In genomic region chr9:19481971-19482404, GRCh38 we compare ENCODE assay signal across 22 cellular contexts.
DNase-seq lines count a peak whose midpoint lies in the region; ATAC-seq and TF ChIP-seq lines count a peak whose summit lies in the region.
"Had no signal": no experiment of that assay in that cellular context is flagged by ENCODE, and none has a peak within 500 bp of the region (broad histone marks: within the 10 kb centered on the region; RNA-seq: fewer than 3 reads in every experiment).

No MANE protein-coding gene starts in this region.

- intact Hi-C loops in CD14-positive monocyte (cut with micrococcal nuclease), result no loop called here

- CTCF ChIA-PET in activated CD8-positive, alpha-beta memory T cell treated with anti-CD3 and anti-CD28 coated beads, Interleukin-2, amount 10 ng/mL, durations not matched to agents 7 days and 5 days (lab: Charles Lee), result interaction anchor here (1.1 kb wide), 1 partner anchor 11 kb away, joined by 3 read pairs; no protein-coding TSS in a partner anchor

- H3K27me3 Mint-ChIP-seq in activated CD8-positive, alpha-beta memory T cell treated with anti-CD3 and anti-CD28 coated beads, Interleukin-2, amount 10 ng/mL, durations not matched to agents 7 days and 5 days, result peaks cover 37% of the 10 kb centered on the region
- peaks cover 0 to 9% (median 5%) of the 10 kb centered on the region in 3 donors for H3K27me3 Mint-ChIP-seq in CD14-positive monocyte (ENCODE audit: low read depth in 3 of 3)
- H3K27me3 Mint-ChIP-seq: B cell had no signal

- TF ChIP-seq CTCF in VCaP (conservative IDR thresholded peaks at IDR 0.05) (no peak), CD14-positive monocyte (IDR thresholded peaks at IDR 0.05) (no peak)

- no peak overlapping the region for H3K27ac Mint-ChIP-seq in activated CD8-positive, alpha-beta memory T cell treated with anti-CD3 and anti-CD28 coated beads, Interleukin-2, amount 10 ng/mL, durations not matched to agents 7 days and 5 days
- no peak overlapping the region for H3K27ac Mint-ChIP-seq in CD14-positive monocyte
- H3K27ac Mint-ChIP-seq: activated naive CD4-positive, alpha-beta T cell treated with anti-CD3 and anti-CD28 coated beads, Interleukin-2, amount 50 U/mL, for 24 hours; activated T-helper 1 cell treated with anti-CD3 and anti-CD28 coated beads, Interleukin-12 subunit alpha, Interleukin-12 subunit beta, Interleukin-2, Interleukin-4 antibody, amounts not matched to agents 30 ng/mL and 10 ng/mL and 1 ng/mL, durations not matched to agents 14 hours and 24 hours and 36 hours; B cell; immature natural killer cell had no signal

- peak overlapping the region; percentile 48 for H3K27ac ChIP-seq in VCaP
- peak overlapping the region; percentile 100 for H3K27ac ChIP-seq in temporal lobe (ENCODE audit: low read depth, low read length)
- H3K27ac ChIP-seq: colonic mucosa, lower lobe of right lung, pancreas, transverse colon had no signal

- H3K4me1 Mint-ChIP-seq in activated CD8-positive, alpha-beta memory T cell treated with anti-CD3 and anti-CD28 coated beads, Interleukin-2, amount 10 ng/mL, durations not matched to agents 7 days and 5 days, result no peaks in the 10 kb centered on the region
- H3K4me1 Mint-ChIP-seq in CD14-positive monocyte, result no peaks in the 10 kb centered on the region
- H3K4me1 Mint-ChIP-seq: activated naive CD4-positive, alpha-beta T cell treated with anti-CD3 and anti-CD28 coated beads, Interleukin-2, amount 50 U/mL, for 24 hours; B cell; immature natural killer cell had no signal

- DNase-seq in epidermal melanocyte (ENCODE audit: insufficient read length, low spot score) (peak; percentile 61), middle frontal gyrus (ENCODE audit: extremely low spot score, low spot score) (peak; percentile 76), NCI-H2196 (lab: John Stamatoyannopoulos, UW; ENCODE audit: unreplicated experiment) (no peak), CD14-positive monocyte (ENCODE audit: low spot score) (no peak)
- DNase-seq in activated CD8-positive, alpha-beta memory T cell treated with anti-CD3 and anti-CD28 coated beads, Interleukin-2, amount 10 ng/mL, durations not matched to agents 7 days and 5 days, result no peak
- DNase-seq: Caco-2; colonic mucosa; immature natural killer cell; lower lobe of right lung; NCI-H1105; NCI-H524; pancreas; stimulated activated CD4-positive, alpha-beta T cell treated with anti-CD3 and anti-CD28 coated beads, Interleukin-2, amount 100 ng/mL, for 48 hours; stimulated activated naive CD8-positive, alpha-beta T cell treated with anti-CD3 and anti-CD28 coated beads, Interleukin-15, Interleukin-2, amounts not matched to agents 100 U/mL and 50 U/mL, for 24 hours; SW 1271; transverse colon had no signal

- ATAC-seq in activated CD8-positive, alpha-beta memory T cell treated with anti-CD3 and anti-CD28 coated beads, Interleukin-2, amount 10 ng/mL, durations not matched to agents 7 days and 5 days, result no peak
- ATAC-seq: HCT116; lower lobe of right lung; pancreas; stimulated activated naive CD8-positive, alpha-beta T cell treated with anti-CD3 and anti-CD28 coated beads, Interleukin-15, Interleukin-2, amounts not matched to agents 100 U/mL and 50 U/mL, for 24 hours had no signal

- no peak overlapping the region for H3K4me3 Mint-ChIP-seq in activated CD8-positive, alpha-beta memory T cell treated with anti-CD3 and anti-CD28 coated beads, Interleukin-2, amount 10 ng/mL, durations not matched to agents 7 days and 5 days
- no peak overlapping the region for H3K4me3 Mint-ChIP-seq in CD14-positive monocyte
- H3K4me3 Mint-ChIP-seq: activated naive CD4-positive, alpha-beta T cell treated with anti-CD3 and anti-CD28 coated beads, Interleukin-2, amount 50 U/mL, for 24 hours; activated T-helper 1 cell treated with anti-CD3 and anti-CD28 coated beads, Interleukin-12 subunit alpha, Interleukin-12 subunit beta, Interleukin-2, Interleukin-4 antibody, amounts not matched to agents 30 ng/mL and 10 ng/mL and 1 ng/mL, durations not matched to agents 14 hours and 24 hours and 36 hours; B cell; immature natural killer cell had no signal

- no peaks in the 10 kb centered on the region for H3K36me3 Mint-ChIP-seq in activated CD8-positive, alpha-beta memory T cell treated with anti-CD3 and anti-CD28 coated beads, Interleukin-2, amount 10 ng/mL, durations not matched to agents 7 days and 5 days
- H3K36me3 Mint-ChIP-seq in CD14-positive monocyte, result no peaks in the 10 kb centered on the region
- H3K36me3 Mint-ChIP-seq: activated naive CD4-positive, alpha-beta T cell treated with anti-CD3 and anti-CD28 coated beads, Interleukin-2, amount 50 U/mL, for 24 hours; immature natural killer cell had no signal

- no peaks in the 10 kb centered on the region for H3K9me3 Mint-ChIP-seq in activated CD8-positive, alpha-beta memory T cell treated with anti-CD3 and anti-CD28 coated beads, Interleukin-2, amount 10 ng/mL, durations not matched to agents 7 days and 5 days (ENCODE audit: low read depth)
- H3K9me3 Mint-ChIP-seq in CD14-positive monocyte, result no peaks in the 10 kb centered on the region
- H3K9me3 Mint-ChIP-seq: activated naive CD4-positive, alpha-beta T cell treated with anti-CD3 and anti-CD28 coated beads, Interleukin-2, amount 50 U/mL, for 24 hours; activated T-helper 1 cell treated with anti-CD3 and anti-CD28 coated beads, Interleukin-12 subunit alpha, Interleukin-12 subunit beta, Interleukin-2, Interleukin-4 antibody, amounts not matched to agents 30 ng/mL and 10 ng/mL and 1 ng/mL, durations not matched to agents 14 hours and 24 hours and 36 hours; immature natural killer cell had no signal

Comparison
In these comparisons a context has a peak if more than half of its experiments do, and no peak if none do; other contexts are left out.
1. DNase-seq: peak in epidermal melanocyte (single experiment) and middle frontal gyrus (single experiment); none in NCI-H2196 (single experiment), activated CD8-positive, alpha-beta memory T cell treated with anti-CD3 and anti-CD28 coated beads, Interleukin-2, amount 10 ng/mL, durations not matched to agents 7 days and 5 days (single experiment) and CD14-positive monocyte (single experiment).